ENCODE assay signal across 15 cellular contexts in the genomic region with DNA sequence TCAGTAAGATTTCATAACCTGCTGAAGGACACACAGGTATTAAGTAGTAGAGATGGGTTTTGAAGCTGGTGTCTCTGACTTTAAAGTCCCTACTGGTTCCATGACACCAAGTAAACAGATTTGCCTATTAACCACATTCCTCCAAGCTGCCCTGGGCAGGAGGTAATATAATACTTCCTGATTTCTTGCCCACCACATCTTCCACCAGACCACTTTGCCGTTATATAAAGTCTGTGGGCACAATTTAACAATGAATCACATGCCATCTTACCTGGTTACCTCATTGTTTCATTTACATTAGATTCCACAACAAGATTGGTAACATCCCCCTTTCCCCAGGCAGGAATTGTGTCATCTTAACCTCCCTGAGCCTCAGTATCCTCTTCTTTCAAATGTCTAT. TPM values are rescaled to one million over a fixed set of nuclear protein-coding genes. Genes with fewer than 3 reads are reported as not detected.
DNase-seq lines count a peak whose midpoint lies in the region; ATAC-seq, FAIRE-seq and TF ChIP-seq lines count a peak whose summit lies in the region.
"Had no signal": no experiment of that assay in that cellular context is flagged by ENCODE, and none has a peak within 500 bp of the region (broad histone marks: within the 10 kb centered on the region; RNA-seq: fewer than 3 reads in every experiment).

No MANE protein-coding gene starts in this region.

- no peaks in the 10 kb centered on the region for H3K4me1 Mint-ChIP-seq in CD4-positive, alpha-beta T cell (ENCODE audit: low read depth)
- H3K4me1 Mint-ChIP-seq in activated CD4-positive, alpha-beta T cell treated with anti-CD3 and anti-CD28 coated beads for 36 hours, result peaks cover 16% of the 10 kb centered on the region
- peaks cover 0 to 5% (median 0%) of the 10 kb centered on the region in 3 donors for H3K4me1 Mint-ChIP-seq in CD8-positive, alpha-beta memory T cell

- POLR2A ChIA-PET in CD4-positive, alpha-beta T cell (lab: Charles Lee), result interaction anchor here (1.1 to 3.0 kb wide), 4 partner anchors 10 to 40 kb away, joined by 3 to 14 read pairs (median 13); partner anchors contain the start of genes C12orf57, RNU7-1 and SPSB2
- POLR2A ChIA-PET in activated CD4-positive, alpha-beta T cell treated with anti-CD3 and anti-CD28 coated beads for 36 hours (lab: Charles Lee), result no interaction called here
- POLR2A ChIA-PET in CD8-positive, alpha-beta memory T cell (lab: Charles Lee), result interaction anchor here (1.5 kb wide), 1 partner anchor 13 kb away, joined by 5 read pairs; no protein-coding TSS in a partner anchor

- H3K4me1 ChIP-seq in iPS-20b (ENCODE audit: insufficient read depth, low read length) (peaks cover 5% of the 10 kb centered on the region; the same call in 1 of the 2 replicates), right atrium auricular region (peaks cover 0 to 12% of the 10 kb centered on the region in 2 donors)
- peaks cover 16% of the 10 kb centered on the region for H3K4me1 ChIP-seq in CD8-positive, alpha-beta memory T cell (ENCODE audit: insufficient read depth, low read length)

- H3K27me3 Mint-ChIP-seq in CD4-positive, alpha-beta T cell, result no peaks in the 10 kb centered on the region
- H3K27me3 Mint-ChIP-seq in activated CD4-positive, alpha-beta T cell treated with anti-CD3 and anti-CD28 coated beads for 36 hours, result no peaks in the 10 kb centered on the region
- no peaks in the 10 kb centered on the region for H3K27me3 Mint-ChIP-seq in CD8-positive, alpha-beta memory T cell
- H3K27me3 Mint-ChIP-seq: naive thymus-derived CD8-positive, alpha-beta T cell had no signal

- H3K4me3 Mint-ChIP-seq in CD4-positive, alpha-beta T cell, result peak overlapping the region; percentile 22
- no peak overlapping the region for H3K4me3 Mint-ChIP-seq in activated CD4-positive, alpha-beta T cell treated with anti-CD3 and anti-CD28 coated beads for 36 hours
- H3K4me3 Mint-ChIP-seq in CD8-positive, alpha-beta memory T cell, result peak overlapping the region in 1 of 7 donors; percentile 19
- H3K4me3 Mint-ChIP-seq: activated CD8-positive, alpha-beta T cell treated with anti-CD3 and anti-CD28 coated beads, Interleukin-2, amount 10 ng/mL, durations not matched to agents 7 days and 5 days; CD14-positive monocyte had no signal

- H3K9me3 ChIP-seq in CD4-positive, alpha-beta T cell (ENCODE audit: control insufficient read depth, low read length), result no peaks in the 10 kb centered on the region
- H3K9me3 ChIP-seq in SU-DHL-6 (ENCODE audit: insufficient read depth, low read length), result no peaks in the 10 kb centered on the region
- no peaks in the 10 kb centered on the region for H3K9me3 ChIP-seq in iPS-20b (ENCODE audit: insufficient read depth, low read depth, low read length)
- H3K9me3 ChIP-seq in CD8-positive, alpha-beta memory T cell (ENCODE audit: low read length), result no peaks in the 10 kb centered on the region
- H3K9me3 ChIP-seq in right atrium auricular region, result no peaks in the 10 kb centered on the region
- H3K9me3 ChIP-seq: body of pancreas, gastroesophageal sphincter had no signal

- intact Hi-C loops in CD4-positive, alpha-beta T cell (cut with DNase I, micrococcal nuclease), result loop anchor here (1.0 to 10.0 kb wide), 4 partner anchors 12 to 291 kb away; partner anchors contain the start of gene SPSB2 (in 1 of the 2)
- intact Hi-C loops in activated CD4-positive, alpha-beta T cell treated with anti-CD3 and anti-CD28 coated beads for 36 hours (cut with DNase I, micrococcal nuclease), result loop anchor here (1.0 to 5.0 kb wide), 9 partner anchors 12 to 286 kb away; partner anchors contain the start of genes USP5 (in 2 of the 2), COPS7A (in 1 of the 2), EMG1 (in 1 of the 2) and LPCAT3 (in 1 of the 2)

- peak overlapping the region; percentile 99 for H3K4me2 ChIP-seq in SU-DHL-6 (ENCODE audit: low read depth, low read length, poor library complexity, severe bottlenecking)

- H3K36me3 ChIP-seq in SU-DHL-6 (ENCODE audit: low read length) (no peaks in the 10 kb centered on the region), iPS-20b (ENCODE audit: insufficient read depth, low read depth, low read length) (no peaks in the 10 kb centered on the region), right atrium auricular region (no peaks in the 10 kb centered on the region)
- H3K36me3 ChIP-seq in CD8-positive, alpha-beta memory T cell (ENCODE audit: insufficient read depth, low read length), result no peaks in the 10 kb centered on the region

- no peaks in the 10 kb centered on the region for H3K9me3 Mint-ChIP-seq in CD4-positive, alpha-beta T cell
- no peaks in the 10 kb centered on the region for H3K9me3 Mint-ChIP-seq in activated CD4-positive, alpha-beta T cell treated with anti-CD3 and anti-CD28 coated beads for 36 hours (ENCODE audit: low read depth)
- no peaks in the 10 kb centered on the region for H3K9me3 Mint-ChIP-seq in CD8-positive, alpha-beta memory T cell
- H3K9me3 Mint-ChIP-seq: CD14-positive monocyte; naive thymus-derived CD8-positive, alpha-beta T cell had no signal

- no peaks in the 10 kb centered on the region for H3K79me2 ChIP-seq in SU-DHL-6 (ENCODE audit: insufficient read depth, low read length)

- no peak for DNase-seq in CD4-positive, alpha-beta T cell
- DNase-seq in HTR-8/SVneo (ENCODE audit: insufficient read length, low spot score) (no peak), Ammon's horn (ENCODE audit: low spot score) (no peak), right atrium auricular region (ENCODE audit: low spot score) (no peak)
- no peak for DNase-seq in activated CD4-positive, alpha-beta T cell treated with anti-CD3 and anti-CD28 coated beads for 36 hours
- no peak for DNase-seq in CD8-positive, alpha-beta memory T cell
- DNase-seq: activated CD8-positive, alpha-beta T cell treated with anti-CD3 and anti-CD28 coated beads, Interleukin-2, amount 10 ng/mL, durations not matched to agents 7 days and 5 days; activated gamma-delta T cell; body of pancreas; naive thymus-derived CD8-positive, alpha-beta T cell; T1000 had no signal

- FAIRE-seq in HTR-8/SVneo (lab: Jason Lieb, UNC), result peak; percentile 74

- no peaks in the 10 kb centered on the region for H4K20me1 ChIP-seq in SU-DHL-6 (ENCODE audit: low read depth, low read length)

- H3K9ac ChIP-seq in SU-DHL-6 (ENCODE audit: low read length) (no peak overlapping the region), iPS-20b (ENCODE audit: low read depth, low read length) (peak overlapping the region; percentile 68; the same call in 1 of the 2 replicates)

- CTCF ChIA-PET in CD4-positive, alpha-beta T cell (lab: Charles Lee), result interaction anchor here (1.9 to 5.6 kb wide), 6 partner anchors 13 to 58 kb away, joined by 6 to 43 read pairs (median 12); partner anchors contain the start of gene SPSB2
- CTCF ChIA-PET in activated CD4-positive, alpha-beta T cell treated with anti-CD3 and anti-CD28 coated beads for 36 hours (lab: Charles Lee), result interaction anchor here (0.7 to 3.8 kb wide), 3 partner anchors 12 to 736 kb away, joined by 3 to 23 read pairs (median 6); partner anchors contain the start of gene SPSB2
- CTCF ChIA-PET in CD8-positive, alpha-beta memory T cell (lab: Charles Lee), result interaction anchor here (1.1 to 7.9 kb wide), 3 partner anchors 12 to 114 kb away, joined by 3 to 50 read pairs (median 45); partner anchors contain the start of genes LPCAT3 and SPSB2

- H3K27ac Mint-ChIP-seq in CD4-positive, alpha-beta T cell, result no peak overlapping the region
- H3K27ac Mint-ChIP-seq in activated CD4-positive, alpha-beta T cell treated with anti-CD3 and anti-CD28 coated beads for 36 hours, result no peak overlapping the region
- peak overlapping the region in 1 of 8 donors; percentile 78 for H3K27ac Mint-ChIP-seq in CD8-positive, alpha-beta memory T cell
- H3K27ac Mint-ChIP-seq: activated CD8-positive, alpha-beta T cell treated with anti-CD3 and anti-CD28 coated beads, Interleukin-2, amount 10 ng/mL, durations not matched to agents 7 days and 5 days had no signal

- peaks cover 4% of the 10 kb centered on the region for H3K36me3 Mint-ChIP-seq in CD4-positive, alpha-beta T cell (ENCODE audit: low read depth)
- no peaks in the 10 kb centered on the region for H3K36me3 Mint-ChIP-seq in activated CD4-positive, alpha-beta T cell treated with anti-CD3 and anti-CD28 coated beads for 36 hours (ENCODE audit: low read depth)
- H3K36me3 Mint-ChIP-seq in CD8-positive, alpha-beta memory T cell, result peaks cover 0 to 5% (median 3%) of the 10 kb centered on the region in 3 donors
- H3K36me3 Mint-ChIP-seq: naive thymus-derived CD8-positive, alpha-beta T cell had no signal

- H2AFZ ChIP-seq in SU-DHL-6 (ENCODE audit: low read depth, low read length, severe bottlenecking), result peak overlapping the region; percentile 92

- no peaks in the 10 kb centered on the region for H3K27me3 ChIP-seq in CD4-positive, alpha-beta T cell (ENCODE audit: control insufficient read depth, insufficient read depth, low read length)
- H3K27me3 ChIP-seq in SU-DHL-6 (ENCODE audit: low read length) (no peaks in the 10 kb centered on the region), iPS-20b (ENCODE audit: insufficient read depth, low read length) (peaks cover 14% of the 10 kb centered on the region), right atrium auricular region (no peaks in the 10 kb centered on the region)
- no peaks in the 10 kb centered on the region for H3K27me3 ChIP-seq in CD8-positive, alpha-beta memory T cell (ENCODE audit: insufficient read depth, low read length, poor library complexity, severe bottlenecking)
- H3K27me3 ChIP-seq: body of pancreas, gastroesophageal sphincter had no signal

- no peaks in the 10 kb centered on the region for H3F3A ChIP-seq in SU-DHL-6 (ENCODE audit: insufficient read depth)

- no peak for ATAC-seq in CD4-positive, alpha-beta T cell (ENCODE audit: poor library complexity)
- ATAC-seq in activated CD4-positive, alpha-beta T cell treated with anti-CD3 and anti-CD28 coated beads for 36 hours, result no peak

- H3K4me3 ChIP-seq in SU-DHL-6 (ENCODE audit: insufficient read depth, low read length, poor library complexity, severe bottlenecking) (no peak overlapping the region), iPS-20b (ENCODE audit: low read length) (peak overlapping the region; percentile 50; the same call in 1 of the 2 replicates), right atrium auricular region (no peak overlapping the region)
- H3K4me3 ChIP-seq in CD8-positive, alpha-beta memory T cell (ENCODE audit: low read length), result no peak overlapping the region
- H3K4me3 ChIP-seq: body of pancreas had no signal

- H3K9me2 ChIP-seq in SU-DHL-6 (replicated peaks; ENCODE audit: insufficient read depth, low read length), result no peaks in the 10 kb centered on the region

- H3K27ac ChIP-seq in CD4-positive, alpha-beta T cell (ENCODE audit: low read depth, low read length), result no peak overlapping the region
- H3K27ac ChIP-seq in SU-DHL-6 (ENCODE audit: low read depth, low read length) (no peak overlapping the region), iPS-20b (ENCODE audit: low read length) (peak overlapping the region; percentile 49), right atrium auricular region (no peak overlapping the region)
- no peak overlapping the region for H3K27ac ChIP-seq in CD8-positive, alpha-beta memory T cell (ENCODE audit: low read depth, low read length)

- TF ChIP-seq CTCF in CD4-positive, alpha-beta T cell (IDR thresholded peaks at IDR 0.05), result no peak
- no peak for TF ChIP-seq CTCF in SU-DHL-6 (IDR thresholded peaks at IDR 0.05; ENCODE audit: insufficient read depth, low read length, poor library complexity, severe bottlenecking)
- no peak for TF ChIP-seq CTCF in right atrium auricular region (IDR thresholded peaks at IDR 0.05)

RNA-seq across cellular contexts. Expression of gene LRRC23, which starts 0.9 kb away (rescaled TPM):
- total RNA-seq in CD4-positive, alpha-beta T cell, result 1 to 10 TPM; 3.2 to 4.7 TPM
- 1 to 10 TPM; 6.4 to 7.0 TPM for total RNA-seq in activated CD4-positive, alpha-beta T cell treated with anti-CD3 and anti-CD28 coated beads for 36 hours
- total RNA-seq in CD8-positive, alpha-beta memory T cell, result 1 to 10 TPM; 4.9 to 5.0 TPM
- polyA plus RNA-seq in CD8-positive, alpha-beta memory T cell, result 5.0 TPM
- total RNA-seq in right atrium auricular region, result 10 to 100 TPM in 1 of 2 donors, 1 to 10 TPM in 1; 8.4 to 15.6 TPM

RNA-seq across cellular contexts. Expression of gene ENO2, which starts 10.7 kb away (rescaled TPM):
- total RNA-seq in CD4-positive, alpha-beta T cell, result 100 to 1,000 TPM in 1 of 2 experiments, 10 to 100 TPM in 1; 85.6 to 103 TPM
- total RNA-seq in activated CD4-positive, alpha-beta T cell treated with anti-CD3 and anti-CD28 coated beads for 36 hours, result 100 to 1,000 TPM; 301 to 317 TPM
- total RNA-seq in CD8-positive, alpha-beta memory T cell, result 100 to 1,000 TPM; 125 to 131 TPM
- 36.4 TPM for polyA plus RNA-seq in CD8-positive, alpha-beta memory T cell
- 10 to 100 TPM in 1 of 2 donors, 1 to 10 TPM in 1; 9.7 to 36.9 TPM for total RNA-seq in right atrium auricular region

RNA-seq across cellular contexts. Expression of gene ATN1, which starts 24.0 kb away (rescaled TPM):
- 10 to 100 TPM; 28.7 to 29.6 TPM for total RNA-seq in CD4-positive, alpha-beta T cell
- 10 to 100 TPM; 32.2 to 32.4 TPM for total RNA-seq in activated CD4-positive, alpha-beta T cell treated with anti-CD3 and anti-CD28 coated beads for 36 hours
- 10 to 100 TPM; 54.8 to 60.4 TPM for total RNA-seq in CD8-positive, alpha-beta memory T cell
- 0.62 TPM for polyA plus RNA-seq in CD8-positive, alpha-beta memory T cell
- 10 to 100 TPM; 37.1 to 68.9 TPM for total RNA-seq in right atrium auricular region

RNA-seq across cellular contexts. Expression of gene SPSB2, which starts 30.6 kb away (rescaled TPM):
- total RNA-seq in CD4-positive, alpha-beta T cell, result 1 to 10 TPM; 3.2 to 3.3 TPM
- total RNA-seq in activated CD4-positive, alpha-beta T cell treated with anti-CD3 and anti-CD28 coated beads for 36 hours, result 1 to 10 TPM; 1.7 to 2.2 TPM
- 1 to 10 TPM; 7.7 to 8.1 TPM for total RNA-seq in CD8-positive, alpha-beta memory T cell
- 11.4 TPM for polyA plus RNA-seq in CD8-positive, alpha-beta memory T cell
- 1 to 10 TPM; 4.1 to 6.4 TPM for total RNA-seq in right atrium auricular region

RNA-seq across cellular contexts. Expression of gene TPI1, which starts 36.4 kb away (rescaled TPM):
- 10 to 100 TPM; 46.8 to 48.7 TPM for total RNA-seq in CD4-positive, alpha-beta T cell
- 1,000 to 10,000 TPM; 1,824 to 2,753 TPM for total RNA-seq in activated CD4-positive, alpha-beta T cell treated with anti-CD3 and anti-CD28 coated beads for 36 hours
- total RNA-seq in CD8-positive, alpha-beta memory T cell, result 1,000 to 10,000 TPM; 1,331 to 1,374 TPM
- 613 TPM for polyA plus RNA-seq in CD8-positive, alpha-beta memory T cell
- 100 to 1,000 TPM; 755 to 842 TPM for total RNA-seq in right atrium auricular region
